Comparison of ENCODE assay signal across 8 cellular contexts in the genomic region with DNA sequence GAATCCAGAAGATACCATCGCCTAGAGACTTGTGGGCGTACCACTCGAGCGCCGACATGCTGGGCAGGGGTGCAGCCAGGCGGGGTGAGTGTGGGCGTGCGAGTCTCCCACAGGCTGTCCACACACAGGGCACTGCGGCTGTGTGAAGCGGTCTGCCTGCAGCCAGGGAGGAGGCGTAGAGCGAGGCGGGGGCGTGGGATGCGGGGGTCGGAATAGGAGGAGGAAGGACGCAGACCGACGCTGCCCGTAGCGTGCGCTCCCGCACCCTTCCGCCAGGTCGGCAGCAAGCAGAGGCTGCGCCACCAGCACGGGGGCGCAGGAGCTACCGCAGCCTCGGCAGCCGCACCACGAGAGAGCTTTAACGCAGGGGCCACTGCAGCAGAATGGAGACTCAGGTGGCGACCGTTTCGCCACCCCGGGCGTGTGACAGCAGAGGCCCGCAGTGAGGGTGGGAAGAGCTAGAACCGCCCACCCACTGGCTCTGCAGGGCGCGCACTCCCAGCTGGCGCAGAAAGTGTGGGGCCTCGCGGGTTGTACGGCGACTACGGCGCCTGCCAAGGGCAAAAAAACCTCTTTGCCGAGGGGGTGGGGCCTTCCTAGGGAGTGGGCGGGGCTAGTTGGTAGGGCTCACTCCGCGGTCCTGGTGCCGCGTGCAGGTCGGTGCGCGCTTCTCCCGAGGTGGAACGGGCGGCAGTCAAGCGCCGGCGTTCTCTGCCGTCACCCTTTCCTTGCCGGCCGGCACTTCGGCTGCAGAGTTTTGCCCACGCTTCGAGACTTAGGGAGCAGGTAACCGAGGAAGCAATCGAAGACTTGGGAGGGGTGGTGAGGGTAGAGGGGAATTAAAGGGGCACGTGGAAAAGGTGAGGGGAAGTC. TPM values are rescaled to one million over a fixed set of nuclear protein-coding genes. Genes with fewer than 3 reads are reported as not detected.
A peak's percentile ranks its signal among the peaks of the same experiment; 100 is the strongest.
DNase-seq lines count a peak whose midpoint lies in the region; ATAC-seq and TF ChIP-seq lines count a peak whose summit lies in the region.

A gene (minus strand): TSS at position 537 of the 873 bp plus-strand sequence. CDS start 479 bp downstream, at position 58.
A gene with protein sequence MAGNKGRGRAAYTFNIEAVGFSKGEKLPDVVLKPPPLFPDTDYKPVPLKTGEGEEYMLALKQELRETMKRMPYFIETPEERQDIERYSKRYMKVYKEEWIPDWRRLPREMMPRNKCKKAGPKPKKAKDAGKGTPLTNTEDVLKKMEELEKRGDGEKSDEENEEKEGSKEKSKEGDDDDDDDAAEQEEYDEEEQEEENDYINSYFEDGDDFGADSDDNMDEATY (plus strand): TSS at position 630 of the 873 bp plus-strand sequence. CDS start 10,704 bp downstream, outside the sequence.

- intact Hi-C loops in Calu3 (cut with micrococcal nuclease; ENCODE audit: unreplicated experiment) = loop anchor here (2.0 kb wide), 1 partner anchor 56 kb away; no protein-coding TSS in a partner anchor

- H3K27ac Mint-ChIP-seq in Calu3 (ENCODE audit: unreplicated experiment) = peak within 1 kb of the TSS; percentile 78
- no peak within 1 kb of the TSS for H3K27ac Mint-ChIP-seq in endothelial cell (ENCODE audit: unreplicated experiment)

- H3K4me3 Mint-ChIP-seq in Calu3 (ENCODE audit: low read depth, unreplicated experiment) (peak within 1 kb of the TSS; percentile 99), endothelial cell (ENCODE audit: unreplicated experiment) (peak within 1 kb of the TSS; percentile 97)

- CTCF ChIA-PET in Calu3 (lab: Charles Lee) = interaction anchor here (0.9 to 1.2 kb wide), 3 partner anchors 8 to 13 kb away, joined by 3 to 5 read pairs (median 3); no protein-coding TSS in a partner anchor

- TF ChIP-seq CTCF in Calu3 (IDR thresholded peaks at IDR 0.05; ENCODE audit: unreplicated experiment) (peak; percentile 57), endothelial cell (IDR thresholded peaks at IDR 0.05; ENCODE audit: unreplicated experiment) (peak; percentile 61)

- H3K4me1 Mint-ChIP-seq in Calu3 (ENCODE audit: low read depth, unreplicated experiment) (peaks cover 28% of the 10 kb centered on the region), endothelial cell (ENCODE audit: unreplicated experiment) (peaks cover 25% of the 10 kb centered on the region)

- no TSS peak for BruUV-seq in Calu3 (replicated peaks; lab: Mats Ljungman, UMichigan)

- H3K27me3 Mint-ChIP-seq in Calu3 (ENCODE audit: unreplicated experiment) = no peaks in the 10 kb centered on the region
- peaks cover 7% of the 10 kb centered on the region for H3K27me3 Mint-ChIP-seq in endothelial cell (ENCODE audit: unreplicated experiment)

- H3K36me3 Mint-ChIP-seq in Calu3 (ENCODE audit: insufficient read depth, unreplicated experiment) (peaks cover 28% of the 10 kb centered on the region), endothelial cell (ENCODE audit: low read depth, unreplicated experiment) (peaks cover 3% of the 10 kb centered on the region)

- peak; percentile 84 for ATAC-seq in GM21367 (IDR thresholded peaks at IDR 0.05; ENCODE audit: unreplicated experiment)

- DNase-seq in Calu3 = peak; percentile 97
- DNase-seq in HT1080 (ENCODE audit: low read depth) = peak; percentile 91
- peak; percentile 90 for DNase-seq in NOMO-1 treated with dmso at 0.1 percent for 144 hours (lab: John Stamatoyannopoulos, UW; ENCODE audit: unreplicated experiment)
- DNase-seq in activated CD8-positive, alpha-beta memory T cell treated with anti-CD3 and anti-CD28 coated beads, Interleukin-2, amount 50 U/mL, for 24 hours (ENCODE audit: extremely low read depth) = peak; percentile 90
- peak; percentile 93 for DNase-seq in endothelial cell (ENCODE audit: low spot score)
- DNase-seq in midbrain (lab: John Stamatoyannopoulos, UW) = peak; percentile 92
- peak; percentile 88 to 91 for DNase-seq in stimulated activated CD8-positive, alpha-beta memory T cell treated with anti-CD3 and anti-CD28 coated beads, Interleukin-15, amount 100 ng/mL, for 48 hours (ENCODE audit: low read depth in 2 of 2)

- H3K9me3 Mint-ChIP-seq in Calu3 (ENCODE audit: low read depth, unreplicated experiment) (no peaks in the 10 kb centered on the region), endothelial cell (ENCODE audit: unreplicated experiment) (no peaks in the 10 kb centered on the region)

RNA-seq across cellular contexts. Expression of the first gene that starts in this region (rescaled TPM):
- total RNA-seq in Calu3 (2022) = 9.6 and 11.0 TPM in 2 replicates
- 4.9 and 7.2 TPM in 2 replicates for total RNA-seq in HT1080 (2014; rRNA removed; shearing (Covaris generic))
- polyA plus RNA-seq in HT1080 (2015; cell fraction: cytosol; rRNA removed) = 6.7 and 9.1 TPM in 2 replicates
- polyA plus RNA-seq in HT1080 (2015; cell fraction: nucleus; rRNA removed) = 10.1 and 10.7 TPM in 2 replicates
- 3.8 TPM for total RNA-seq in endothelial cell (ENCODE audit: unreplicated experiment)

RNA-seq across cellular contexts. Expression of the second gene that starts in this region (rescaled TPM):
- total RNA-seq in Calu3 (2022) (15.0 and 16.6 TPM in 2 replicates), endothelial cell (ENCODE audit: unreplicated experiment) (5.9 TPM)
- 26.6 and 34.8 TPM in 2 replicates for total RNA-seq in HT1080 (2014; rRNA removed; shearing (Covaris generic))
- 42.3 and 42.7 TPM in 2 replicates for polyA plus RNA-seq in HT1080 (2015; cell fraction: cytosol; rRNA removed)
- polyA plus RNA-seq in HT1080 (2015; cell fraction: nucleus; rRNA removed) = 22.3 and 23.8 TPM in 2 replicates

Comparison
In these comparisons a context has a peak if more than half of its experiments do, and no peak if none do; other contexts are left out.
1. Peak in every context shown above with its lines: DNase-seq and ATAC-seq.